In the genomic region with DNA sequence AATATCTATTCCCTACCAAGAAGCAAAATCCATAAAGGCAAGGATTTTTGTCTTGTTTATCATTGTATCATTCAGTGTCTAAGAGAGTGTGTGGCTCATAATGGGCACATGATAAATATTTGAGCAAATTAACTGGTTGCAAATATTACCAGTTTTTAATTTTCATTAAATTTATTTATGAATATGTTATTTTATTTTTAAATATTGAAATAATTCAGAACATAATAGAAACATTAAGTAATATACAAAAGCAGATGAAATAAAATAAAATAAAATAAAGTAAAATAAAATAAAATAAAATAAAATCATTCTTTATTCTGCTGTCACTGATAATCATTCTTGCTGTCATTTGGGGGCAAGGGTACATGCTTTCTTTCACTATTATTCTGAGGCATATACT, we compare ENCODE assay signal across 23 cellular contexts.
A peak's percentile ranks its signal among the peaks of the same experiment; 100 is the strongest.
DNase-seq lines count a peak whose midpoint lies in the region; ATAC-seq, FAIRE-seq and TF ChIP-seq lines count a peak whose summit lies in the region.
"Had no signal": no experiment of that assay in that cellular context is flagged by ENCODE, and none has a peak within 500 bp of the region (broad histone marks: within the 10 kb centered on the region; RNA-seq: fewer than 3 reads in every experiment).

No MANE protein-coding gene starts in this region.

- H4K5ac ChIP-seq in H1 (ENCODE audit: insufficient read length, low read depth, low read length) = no peak overlapping the region

- no peaks in the 10 kb centered on the region for H3K27me3 ChIP-seq in HUES64 (ENCODE audit: insufficient read depth, low read length)
- H3K27me3 ChIP-seq in H1 (replicated peaks in 1 of 4; ENCODE audit: control insufficient read depth in 3 of 4, extremely low read depth in 1 of 4, insufficient read depth in 3 of 4, low read length in 3 of 4) = no peaks in the 10 kb centered on the region
- H3K27me3 ChIP-seq in small intestine (ENCODE audit: control insufficient read depth in 2 of 2, insufficient read depth in 2 of 2, low read length in 2 of 2) = no peaks in the 10 kb centered on the region
- H3K27me3 ChIP-seq in transverse colon = no peaks in the 10 kb centered on the region

- peaks cover 29% of the 10 kb centered on the region for H3K4me1 ChIP-seq in HUES64 (ENCODE audit: insufficient read depth, low read length)
- H3K4me1 ChIP-seq in H1 (replicated peaks in 1 of 4; ENCODE audit: control insufficient read depth in 3 of 4, insufficient read depth in 4 of 4, low read length in 3 of 4) = peaks cover 0 to 9% (median 4%) of the 10 kb centered on the region in 4 experiments; a peak in 3 of 7 replicates
- no peaks in the 10 kb centered on the region for H3K4me1 ChIP-seq in small intestine (ENCODE audit: control insufficient read depth in 2 of 2, insufficient read depth in 1 of 2, low read depth in 1 of 2, low read length in 1 of 2)
- no peaks in the 10 kb centered on the region for H3K4me1 ChIP-seq in transverse colon
- H3K4me1 ChIP-seq: BE2C had no signal

- no peak for TF ChIP-seq RAD21 in H1 (IDR thresholded peaks at IDR 0.05 in 1 of 2, conservative IDR thresholded peaks at IDR 0.05 in 1 of 2; ENCODE audit: low read depth in 2 of 2, low read length in 2 of 2)

- no peaks in the 10 kb centered on the region for H3K79me1 ChIP-seq in H1 (ENCODE audit: low read depth, low read length)

- H3K36me3 ChIP-seq in HUES64 (ENCODE audit: insufficient read depth, low read length) (no peaks in the 10 kb centered on the region), H1 (ENCODE audit: control insufficient read depth in 2 of 4, insufficient read depth in 4 of 4, low read length in 3 of 4) (no peaks in the 10 kb centered on the region; a peak in 1 of 8 replicates), small intestine (ENCODE audit: control insufficient read depth in 2 of 2, insufficient read depth in 2 of 2, low read length in 2 of 2) (no peaks in the 10 kb centered on the region), transverse colon (no peaks in the 10 kb centered on the region)
- H3K36me3 ChIP-seq: BE2C had no signal

- TF ChIP-seq EP300 in H1 (IDR thresholded peaks at IDR 0.05; ENCODE audit: borderline replicate concordance in 1 of 2, low read depth in 2 of 2, low read length in 2 of 2) (no peak), transverse colon (IDR thresholded peaks at IDR 0.05; ENCODE audit: low read depth) (no peak)

- no peak for ATAC-seq in GM18505 (IDR thresholded peaks at IDR 0.05; ENCODE audit: unreplicated experiment)
- ATAC-seq: GM12878 had no signal

- H3K4ac ChIP-seq in H1 (replicated peaks; ENCODE audit: insufficient read length, low read depth, low read length) = no peak overlapping the region

- CTCF ChIA-PET in H1 (lab: Charles Lee; ENCODE audit: partially characterized antibody) = no interaction called here

- H3K9me3 ChIP-seq in HUES64 (ENCODE audit: insufficient read depth, low read depth, low read length) (0 out of 2 replicates have a peak, but pooled peaks cover 4% of the 10 kb centered on the region), H1 (ENCODE audit: insufficient read depth in 2 of 2, low read depth in 1 of 2, low read length in 1 of 2) (peaks cover 0 to 9% of the 10 kb centered on the region in 2 experiments; a peak in 2 of 4 replicates), small intestine (ENCODE audit: control insufficient read depth, low read depth) (no peaks in the 10 kb centered on the region), transverse colon (no peaks in the 10 kb centered on the region)
- H3K9me3 ChIP-seq: BE2C had no signal

- in situ Hi-C loops in transverse colon (cut with MboI; ENCODE audit: low pct_ligation_motif_present in 1 of 4, low pct_unique_long_range_greater_than_20kb in 1 of 4, low sequenced_read_pairs in 3 of 4) = no loop called here

- no peak overlapping the region for H3K23ac ChIP-seq in H1 (ENCODE audit: insufficient read length)

- TF ChIP-seq CTCF in H1 (IDR thresholded peaks at IDR 0.05; ENCODE audit: control extremely low read depth in 1 of 3, insufficient read depth in 1 of 3, low read depth in 1 of 3, low read length in 3 of 3) (no peak), transverse colon (IDR thresholded peaks at IDR 0.05) (no peak)

- no peak overlapping the region for H4K91ac ChIP-seq in H1 (replicated peaks; ENCODE audit: insufficient read length, low read length)

- H2AFZ ChIP-seq in H1 (ENCODE audit: low read length) = no peak overlapping the region

- H3K79me2 ChIP-seq in H1 (ENCODE audit: control insufficient read depth in 1 of 2, insufficient read depth in 2 of 2, low read length in 2 of 2) = no peaks in the 10 kb centered on the region

- H3K27ac ChIP-seq in HUES64 (ENCODE audit: low read depth, low read length) (no peak overlapping the region; the same call in 1 of the 2 replicates), H1 (ENCODE audit: low read depth, low read length) (no peak overlapping the region), small intestine (ENCODE audit: low read depth in 1 of 2, low read length in 1 of 2) (no peak overlapping the region), transverse colon (no peak overlapping the region)
- H3K27ac ChIP-seq: 22Rv1, HL-60 had no signal

- H3K23me2 ChIP-seq in H1 (ENCODE audit: low read depth, low read length) = no peaks in the 10 kb centered on the region

- H3K18ac ChIP-seq in H1 (ENCODE audit: extremely low read depth, low read length) = no peak overlapping the region; the same call in 1 of the 2 replicates

- H3K14ac ChIP-seq in H1 (ENCODE audit: insufficient read length) = no peak overlapping the region

- H3K56ac ChIP-seq in H1 (replicated peaks; ENCODE audit: insufficient read length, low read depth, low read length) = no peak overlapping the region

- POLR2A ChIA-PET in H1 (lab: Charles Lee; ENCODE audit: partially characterized antibody) = no interaction called here

- H2BK12ac ChIP-seq in H1 (ENCODE audit: low read depth, low read length) = no peak overlapping the region

- no peak overlapping the region for H3K9ac ChIP-seq in HUES64 (ENCODE audit: low read depth, low read length)
- no peak overlapping the region for H3K9ac ChIP-seq in H1 (replicated peaks in 1 of 4; ENCODE audit: extremely low read depth in 1 of 4, low read depth in 3 of 4, low read length in 3 of 4)

- H2AK5ac ChIP-seq in H1 (ENCODE audit: low read depth, low read length) = no peak overlapping the region

- DNase-seq in H1 (ENCODE audit: low read depth in 1 of 2, low spot score in 2 of 2) (no peak), small intestine (no peak), transverse colon (no peak), AG08395 (ENCODE audit: low spot score) (no peak)
- DNase-seq: BE2C; C1 segment of cervical spinal cord; CD4-positive, CD25-positive, alpha-beta regulatory T cell; CD8-positive, alpha-beta memory T cell; COR-L47; DMS 273 treated with DMSO at 0.1 percent for 48 hours; DMS53; DND-41; EL; HCEC 1CT; KG1 had no signal

- intact Hi-C loops in transverse colon (cut with DNase I; ENCODE audit: low total_unique reads) = no loop called here

- no peak overlapping the region for H2BK20ac ChIP-seq in H1 (ENCODE audit: low read length)

- H3K4me3 ChIP-seq in HUES64 (ENCODE audit: low read length) (peak overlapping the region; percentile 23; the same call in 1 of the 2 replicates), H1 (ENCODE audit: extremely low read depth in 1 of 4, insufficient read depth in 2 of 4, low read depth in 3 of 4, low read length in 4 of 4) (no peak overlapping the region; a peak in 1 of 8 replicates), small intestine (ENCODE audit: low read depth in 1 of 2, low read length in 2 of 2) (no peak overlapping the region), transverse colon (no peak overlapping the region)
- H3K4me3 ChIP-seq: GM12878 had no signal

- FAIRE-seq in A204.1 (lab: Jason Lieb, UNC) = peak; percentile 57
- FAIRE-seq in H1 (lab: Jason Lieb, UNC) = no peak
- FAIRE-seq in small intestine (lab: Jason Lieb, UNC) = peak; percentile 30
- FAIRE-seq: GM12878, GM19239, H54 had no signal

- no peaks in the 10 kb centered on the region for H4K20me1 ChIP-seq in H1 (replicated peaks in 1 of 2; ENCODE audit: control insufficient read depth in 1 of 2, insufficient read depth in 2 of 2, low read length in 2 of 2)

- H2BK15ac ChIP-seq in H1 (ENCODE audit: low read length) = no peak overlapping the region

- no peak overlapping the region for H3K4me2 ChIP-seq in H1 (ENCODE audit: insufficient read depth in 1 of 2, low read depth in 2 of 2, low read length in 2 of 2)

- peak overlapping the region; percentile 7 for H2BK120ac ChIP-seq in H1 (replicated peaks; ENCODE audit: low read depth, low read length)

- no peak overlapping the region for H4K8ac ChIP-seq in H1 (ENCODE audit: extremely low read depth, insufficient read depth, low read length)

- H2BK5ac ChIP-seq in H1 (ENCODE audit: low read depth, low read length) = peak overlapping the region; percentile 82; the same call in 1 of the 2 replicates

- TF ChIP-seq POLR2A in H1 (IDR thresholded peaks at IDR 0.05; ENCODE audit: control extremely low read depth in 1 of 2, low read depth in 2 of 2, low read length in 2 of 2) (no peak), transverse colon (IDR thresholded peaks at IDR 0.05) (no peak), GM18505 (IDR thresholded peaks at IDR 0.05; ENCODE audit: borderline replicate concordance, extremely low read depth, insufficient read depth, insufficient read length) (no peak)

TF ChIP-seq in H1, 55 proteins besides CTCF, POLR2A, EP300 and RAD21 (continues in another document):
- TF ChIP-seq GABPA (IDR thresholded peaks at IDR 0.05; ENCODE audit: borderline replicate concordance, insufficient read depth, low read length) (no peak), JUND (IDR thresholded peaks at IDR 0.05; ENCODE audit: low read length) (no peak), TAF1 (IDR thresholded peaks at IDR 0.05; ENCODE audit: low read depth, low read length) (no peak), SP2 (IDR thresholded peaks at IDR 0.05; ENCODE audit: low read length) (no peak), RFX5 (IDR thresholded peaks at IDR 0.05; ENCODE audit: borderline replicate concordance, low read depth, low read length) (no peak), NRF1 (IDR thresholded peaks at IDR 0.05; ENCODE audit: low read depth, low read length) (no peak), SIN3A (conservative IDR thresholded peaks at IDR 0.05 in 1 of 2, IDR thresholded peaks at IDR 0.05 in 1 of 2; ENCODE audit: low read depth in 1 of 2, low read length in 2 of 2) (no peak)
- TF ChIP-seq, protein P1, sequence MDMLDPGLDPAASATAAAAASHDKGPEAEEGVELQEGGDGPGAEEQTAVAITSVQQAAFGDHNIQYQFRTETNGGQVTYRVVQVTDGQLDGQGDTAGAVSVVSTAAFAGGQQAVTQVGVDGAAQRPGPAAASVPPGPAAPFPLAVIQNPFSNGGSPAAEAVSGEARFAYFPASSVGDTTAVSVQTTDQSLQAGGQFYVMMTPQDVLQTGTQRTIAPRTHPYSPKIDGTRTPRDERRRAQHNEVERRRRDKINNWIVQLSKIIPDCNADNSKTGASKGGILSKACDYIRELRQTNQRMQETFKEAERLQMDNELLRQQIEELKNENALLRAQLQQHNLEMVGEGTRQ (IDR thresholded peaks at IDR 0.05; ENCODE audit: low read length) = no peak
- TF ChIP-seq, protein P2, sequence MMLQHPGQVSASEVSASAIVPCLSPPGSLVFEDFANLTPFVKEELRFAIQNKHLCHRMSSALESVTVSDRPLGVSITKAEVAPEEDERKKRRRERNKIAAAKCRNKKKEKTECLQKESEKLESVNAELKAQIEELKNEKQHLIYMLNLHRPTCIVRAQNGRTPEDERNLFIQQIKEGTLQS (IDR thresholded peaks at IDR 0.05; ENCODE audit: insufficient read depth, low read depth, low read length) = no peak
